Comparison of ENCODE assay signal across 18 cellular contexts in the genomic region with DNA sequence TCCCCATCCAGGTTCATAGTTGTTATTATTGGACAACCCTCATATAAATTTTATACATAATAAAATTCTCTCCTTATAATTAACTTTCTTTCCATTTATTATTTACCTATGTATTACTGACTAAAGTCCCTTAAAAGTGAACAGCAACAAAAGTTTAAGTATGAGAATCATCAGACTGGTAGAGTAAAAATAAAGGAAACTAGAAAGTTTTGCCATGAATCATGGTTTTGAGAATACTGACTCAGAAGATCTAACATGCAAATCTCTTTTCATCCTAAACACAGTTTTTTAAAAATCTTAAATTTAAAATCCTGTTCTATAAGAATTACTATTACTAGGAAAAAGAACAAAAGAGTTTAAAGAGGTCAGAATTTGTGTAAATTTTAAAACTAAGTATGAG. TPM values are rescaled to one million over a fixed set of nuclear protein-coding genes. Genes with fewer than 3 reads are reported as not detected.
A peak's percentile ranks its signal among the peaks of the same experiment; 100 is the strongest.
DNase-seq lines count a peak whose midpoint lies in the region; ATAC-seq and TF ChIP-seq lines count a peak whose summit lies in the region.
"Had no signal": no experiment of that assay in that cellular context is flagged by ENCODE, and none has a peak within 500 bp of the region (broad histone marks: within the 10 kb centered on the region; RNA-seq: fewer than 3 reads in every experiment).

No MANE protein-coding gene starts in this region.

- DNase-seq in activated T-cell treated with anti-CD3 and anti-CD28 coated beads, Interleukin-2, amount 50 U/mL, for 72 hours: no peak
- DNase-seq in activated T-cell treated with anti-CD3 and anti-CD28 coated beads, Interleukin-2, amount 50 U/mL, for 1 hour: no peak
- peak; percentile 32 for DNase-seq in astrocyte of the spinal cord (ENCODE audit: low read depth, low spot score)
- peak; percentile 20 for DNase-seq in renal cortical epithelial cell (ENCODE audit: low read depth)
- DNase-seq: activated CD4-positive, alpha-beta T cell treated with anti-CD3 and anti-CD28 coated beads for 48 hours; caudate nucleus; endodermal cell; NCI-H2107; Right ventricle myocardium superior; stimulated activated CD4-positive, alpha-beta T cell treated with anti-CD3 and anti-CD28 coated beads, Interleukin-1b, Interleukin-23, amount 100 ng/mL, for 48 hours had no signal

- no peaks in the 10 kb centered on the region for H3K27me3 Mint-ChIP-seq in activated T-cell treated with anti-CD3 and anti-CD28 coated beads, Interleukin-2, amount 50 U/mL, for 72 hours (ENCODE audit: low read depth)
- H3K27me3 Mint-ChIP-seq: memory B cell had no signal

- no peak overlapping the region for H3K4me3 ChIP-seq in astrocyte of the spinal cord (ENCODE audit: low read depth, low read length)

- ATAC-seq in activated T-cell treated with anti-CD3 and anti-CD28 coated beads, Interleukin-2, amount 50 U/mL, for 72 hours (replicated peaks in 1 of 2): peak; percentile 45 to 51
- ATAC-seq in HG02610 (IDR thresholded peaks at IDR 0.05; ENCODE audit: unreplicated experiment) (peak; percentile 36), HG02763 (IDR thresholded peaks at IDR 0.05; ENCODE audit: unreplicated experiment) (no peak), HG02884 (IDR thresholded peaks at IDR 0.05; ENCODE audit: unreplicated experiment) (no peak), GM18861 (IDR thresholded peaks at IDR 0.05; ENCODE audit: unreplicated experiment) (no peak)
- ATAC-seq: HepG2 had no signal

- in situ Hi-C loops in astrocyte of the spinal cord (cut with HindIII; ENCODE audit: low sequenced_read_pairs): no loop called here

- H3K27ac Mint-ChIP-seq in activated T-cell treated with anti-CD3 and anti-CD28 coated beads, Interleukin-2, amount 50 U/mL, for 72 hours: peak overlapping the region; percentile 94
- H3K27ac Mint-ChIP-seq: endodermal cell; memory B cell; nephron; T-helper 2 cell treated with Interferon-gamma antibody and Interleukin-4, amounts not matched to agents 5 μg/mL and 100 μg/mL, for 36 hours had no signal

- no peak for TF ChIP-seq CTCF in astrocyte of the spinal cord (IDR thresholded peaks at IDR 0.05; ENCODE audit: low read depth, low read length)

- H3K4me1 Mint-ChIP-seq in activated T-cell treated with anti-CD3 and anti-CD28 coated beads, Interleukin-2, amount 50 U/mL, for 72 hours (ENCODE audit: low read depth): peaks cover 42% of the 10 kb centered on the region
- H3K4me1 Mint-ChIP-seq: nephron had no signal

- peak overlapping the region in 1 of 2 donors; percentile 75 for H3K4me3 Mint-ChIP-seq in activated T-cell treated with anti-CD3 and anti-CD28 coated beads, Interleukin-2, amount 50 U/mL, for 72 hours
- H3K4me3 Mint-ChIP-seq: endodermal cell; memory B cell; nephron; T-helper 2 cell treated with Interferon-gamma antibody and Interleukin-4, amounts not matched to agents 5 μg/mL and 100 μg/mL, for 36 hours had no signal

- no peaks in the 10 kb centered on the region for H3K9me3 Mint-ChIP-seq in activated T-cell treated with anti-CD3 and anti-CD28 coated beads, Interleukin-2, amount 50 U/mL, for 72 hours
- H3K9me3 Mint-ChIP-seq: memory B cell; nephron; T-helper 2 cell treated with Interferon-gamma antibody and Interleukin-4, amounts not matched to agents 5 μg/mL and 100 μg/mL, for 36 hours had no signal

- no peaks in the 10 kb centered on the region for H3K36me3 Mint-ChIP-seq in activated T-cell treated with anti-CD3 and anti-CD28 coated beads, Interleukin-2, amount 50 U/mL, for 72 hours (ENCODE audit: insufficient read depth in 2 of 2)

RNA-seq across cellular contexts. Expression of a gene that starts 32.1 kb away (rescaled TPM):
- 10 to 100 TPM; 73.5 to 85.6 TPM for total RNA-seq in activated T-cell treated with anti-CD3 and anti-CD28 coated beads, Interleukin-2, amount 50 U/mL, for 72 hours
- total RNA-seq in renal cortical epithelial cell: 70.0 and 71.3 TPM in 2 replicates

Comparison
In these comparisons a context has a peak if more than half of its experiments do, and no peak if none do; other contexts are left out.
1. ATAC-seq: peak in activated T-cell treated with anti-CD3 and anti-CD28 coated beads, Interleukin-2, amount 50 U/mL, for 72 hours (2 of 2) and HG02610 (single experiment); none in HG02763 (single experiment), HG02884 (single experiment) and GM18861 (single experiment).
2. DNase-seq: peak in astrocyte of the spinal cord (single experiment) and renal cortical epithelial cell (single experiment); none in activated T-cell treated with anti-CD3 and anti-CD28 coated beads, Interleukin-2, amount 50 U/mL, for 72 hours (0 of 2) and activated T-cell treated with anti-CD3 and anti-CD28 coated beads, Interleukin-2, amount 50 U/mL, for 1 hour (single experiment).